8 cellular contexts compared by ENCODE assay signal in genomic region chr3:182979719-182980191, GRCh38. TPM values are rescaled to one million over a fixed set of nuclear protein-coding genes. Genes with fewer than 3 reads are reported as not detected.
DNase-seq lines count a peak whose midpoint lies in the region; ATAC-seq and TF ChIP-seq lines count a peak whose summit lies in the region.

No MANE protein-coding gene starts in this region.

- no peak for TF ChIP-seq EP300 in suprapubic skin (IDR thresholded peaks at IDR 0.05)

- TF ChIP-seq POLR2A in suprapubic skin (IDR thresholded peaks at IDR 0.05): no peak

- peak overlapping the region; percentile 79 for H3K27ac ChIP-seq in HUES48 (ENCODE audit: low read depth, low read length)
- H3K27ac ChIP-seq in SU-DHL-6 (ENCODE audit: low read depth, low read length): peak overlapping the region; percentile 35
- H3K27ac ChIP-seq in dorsolateral prefrontal cortex: peak overlapping the region; percentile 58 to 97 (median 91)
- peak overlapping the region; percentile 89 for H3K27ac ChIP-seq in lower lobe of right lung
- peak overlapping the region; percentile 94 for H3K27ac ChIP-seq in suprapubic skin

- DNase-seq in COLO668 (lab: John Stamatoyannopoulos, UW; ENCODE audit: unreplicated experiment) (peak; percentile 40), GM20000 (ENCODE audit: low spot score) (peak; percentile 42), dorsolateral prefrontal cortex (peak in 4 of 10 donors; percentile 14 to 56 (median 44)), lower lobe of right lung (peak; percentile 60), suprapubic skin (ENCODE audit: low spot score in 2 of 2) (peak in 1 of 2 donors; percentile 65), GM13977 (ENCODE audit: low spot score) (no peak)

- H3F3A ChIP-seq in SU-DHL-6 (ENCODE audit: insufficient read depth): peaks cover 19% of the 10 kb centered on the region; the same call in 1 of the 2 replicates

- no peaks in the 10 kb centered on the region for H3K9me3 ChIP-seq in HUES48 (ENCODE audit: control insufficient read depth, insufficient read depth, low read length)
- H3K9me3 ChIP-seq in SU-DHL-6 (ENCODE audit: insufficient read depth, low read length): no peaks in the 10 kb centered on the region
- H3K9me3 ChIP-seq in lower lobe of right lung: no peaks in the 10 kb centered on the region
- H3K9me3 ChIP-seq in suprapubic skin: no peaks in the 10 kb centered on the region

- H3K4me3 ChIP-seq in HUES48 (ENCODE audit: low read depth, low read length): peak overlapping the region; percentile 99
- H3K4me3 ChIP-seq in SU-DHL-6 (ENCODE audit: insufficient read depth, low read length, poor library complexity, severe bottlenecking): peak overlapping the region; percentile 90
- peak overlapping the region; percentile 65 to 97 (median 91) for H3K4me3 ChIP-seq in dorsolateral prefrontal cortex
- H3K4me3 ChIP-seq in lower lobe of right lung: peak overlapping the region; percentile 97
- H3K4me3 ChIP-seq in suprapubic skin: peak overlapping the region; percentile 99

- H3K4me2 ChIP-seq in SU-DHL-6 (ENCODE audit: low read depth, low read length, poor library complexity, severe bottlenecking): peak overlapping the region; percentile 73

- H3K9ac ChIP-seq in HUES48 (ENCODE audit: low read depth, low read length) (peak overlapping the region; percentile 69), SU-DHL-6 (ENCODE audit: low read length) (peak overlapping the region; percentile 80)

- under 1% methylated on average over 20 of the region's 29 CpGs for WGBS in suprapubic skin

- H3K4me1 ChIP-seq in HUES48 (ENCODE audit: control insufficient read depth, insufficient read depth, low read length): peaks cover 30% of the 10 kb centered on the region
- H3K4me1 ChIP-seq in lower lobe of right lung: peaks cover 22% of the 10 kb centered on the region
- H3K4me1 ChIP-seq in suprapubic skin: peaks cover 20% of the 10 kb centered on the region

- H3K9me2 ChIP-seq in SU-DHL-6 (replicated peaks; ENCODE audit: insufficient read depth, low read length): no peaks in the 10 kb centered on the region

- peak; percentile 60 to 66 for ATAC-seq in lower lobe of right lung

- intact Hi-C loops in dorsolateral prefrontal cortex (cut with DNase I): loop anchor here (2.0 to 10.0 kb wide), 7 partner anchors 65 to 1992 kb away; partner anchors contain the start of genes ATP11B (in 2 of the 2), MCCC1 (in 2 of the 2) and DNAJC19 (in 1 of the 2)
- intact Hi-C loops in lower lobe of right lung (cut with DNase I): no loop called here

- H2AFZ ChIP-seq in SU-DHL-6 (ENCODE audit: low read depth, low read length, severe bottlenecking): peak overlapping the region; percentile 61

- no peaks in the 10 kb centered on the region for H3K36me3 ChIP-seq in HUES48 (ENCODE audit: control insufficient read depth, insufficient read depth, low read length)
- no peaks in the 10 kb centered on the region for H3K36me3 ChIP-seq in SU-DHL-6 (ENCODE audit: low read length)
- no peaks in the 10 kb centered on the region for H3K36me3 ChIP-seq in lower lobe of right lung
- H3K36me3 ChIP-seq in suprapubic skin: no peaks in the 10 kb centered on the region

- in situ Hi-C loops in GM13977 (cut with MboI; ENCODE audit: low pct_unique_long_range_greater_than_20kb, low sequenced_read_pairs, unreplicated experiment): no loop called here

- peaks cover 2% of the 10 kb centered on the region; the same call in 1 of the 2 replicates for H4K20me1 ChIP-seq in SU-DHL-6 (ENCODE audit: low read depth, low read length)

- H3K27me3 ChIP-seq in HUES48 (ENCODE audit: control insufficient read depth, insufficient read depth, low read length) (no peaks in the 10 kb centered on the region), SU-DHL-6 (ENCODE audit: low read length) (no peaks in the 10 kb centered on the region), dorsolateral prefrontal cortex (no peaks in the 10 kb centered on the region), lower lobe of right lung (ENCODE audit: low read depth) (no peaks in the 10 kb centered on the region), suprapubic skin (no peaks in the 10 kb centered on the region)

- TF ChIP-seq CTCF in GM20000 (IDR thresholded peaks at IDR 0.05; ENCODE audit: extremely low read depth, missing control alignments) (no peak), SU-DHL-6 (IDR thresholded peaks at IDR 0.05; ENCODE audit: insufficient read depth, low read length, poor library complexity, severe bottlenecking) (no peak), dorsolateral prefrontal cortex (IDR thresholded peaks at IDR 0.05 in 54 of 56, conservative IDR thresholded peaks at IDR 0.05 in 2 of 56; ENCODE audit: low read depth in 1 of 56, partially characterized antibody in 56 of 56) (no peak), lower lobe of right lung (IDR thresholded peaks at IDR 0.05) (no peak), suprapubic skin (IDR thresholded peaks at IDR 0.05) (no peak), GM13977 (IDR thresholded peaks at IDR 0.05; ENCODE audit: extremely low read depth, insufficient read depth, missing control alignments) (no peak)

- peaks cover 51% of the 10 kb centered on the region for H3K79me2 ChIP-seq in SU-DHL-6 (ENCODE audit: insufficient read depth, low read length)

RNA-seq across cellular contexts. Expression of gene DCUN1D1, which starts 0.6 kb away (rescaled TPM):
- total RNA-seq in dorsolateral prefrontal cortex: 10 to 100 TPM; 49.4 to 86.8 (median 66.2) TPM
- 53.2 TPM for total RNA-seq in lower lobe of right lung
- 10 to 100 TPM; 17.5 to 29.7 (median 23.0) TPM for total RNA-seq in suprapubic skin

Comparison
In these comparisons a context has a peak if more than half of its experiments do, and no peak if none do; other contexts are left out.
1. H3K27ac ChIP-seq: peak in every context shown above with its lines; median percentile 94 in suprapubic skin; 91 in dorsolateral prefrontal cortex; 89 in lower lobe of right lung; 79 in HUES48; 35 in SU-DHL-6.